In the genomic region with DNA sequence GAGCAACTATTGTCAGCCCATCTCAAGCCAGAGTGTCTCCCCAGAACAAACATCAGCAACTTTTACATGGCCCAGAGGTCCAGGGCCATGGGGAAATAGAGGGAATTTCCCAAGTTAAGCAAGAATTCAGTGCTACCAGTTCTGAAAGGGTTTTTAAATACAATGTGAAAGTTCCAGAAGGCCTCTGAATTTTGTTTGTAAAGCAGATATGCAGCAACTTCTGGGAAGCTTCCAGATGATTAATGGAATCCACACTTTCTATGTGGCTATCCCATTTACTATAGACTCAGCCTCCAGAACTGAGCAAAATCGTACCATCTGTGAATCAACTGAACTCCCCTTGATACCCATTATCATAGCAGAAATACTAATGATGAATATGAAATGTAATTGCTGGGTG, we compare ENCODE assay signal across 9 cellular contexts.
DNase-seq lines count a peak whose midpoint lies in the region; ATAC-seq lines count a peak whose summit lies in the region.
"Had no signal": no experiment of that assay in that cellular context is flagged by ENCODE, and none has a peak within 500 bp of the region (broad histone marks: within the 10 kb centered on the region; RNA-seq: fewer than 3 reads in every experiment).

No MANE protein-coding gene starts in this region.

- peak; percentile 62 for ATAC-seq in HG03460 (IDR thresholded peaks at IDR 0.05; ENCODE audit: unreplicated experiment)

- DNase-seq in GM19238 (ENCODE audit: insufficient read length, low spot score) (peak; percentile 5), fibroblast of peridontal ligament (ENCODE audit: extremely low read depth) (peak; percentile 98), stromal cell of bone marrow (ENCODE audit: low read depth) (peak; percentile 83), NCI-H2107 (lab: John Stamatoyannopoulos, UW) (no peak), DMS114 treated with DMSO at 0.1 percent for 48 hours (lab: John Stamatoyannopoulos, UW; ENCODE audit: unreplicated experiment) (no peak)
- no peak for DNase-seq in activated CD8-positive, alpha-beta memory T cell treated with anti-CD3 and anti-CD28 coated beads, Interleukin-2, amount 50 U/mL, for 48 hours
- DNase-seq: activated gamma-delta T cell, RPMI8226 had no signal

Comparison
In these comparisons a context has a peak if more than half of its experiments do, and no peak if none do; other contexts are left out.
1. DNase-seq: peak in GM19238 (single experiment), fibroblast of peridontal ligament (single experiment) and stromal cell of bone marrow (single experiment); none in NCI-H2107 (single experiment), activated CD8-positive, alpha-beta memory T cell treated with anti-CD3 and anti-CD28 coated beads, Interleukin-2, amount 50 U/mL, for 48 hours (single experiment) and DMS114 treated with DMSO at 0.1 percent for 48 hours (single experiment).